In genomic region chr16:53446090-53446489, GRCh38 we compare ENCODE assay signal across 1 cellular context.
TF ChIP-seq lines count a peak whose summit lies in the region.

No MANE protein-coding gene starts in this region.

TF ChIP-seq in HepG2, 621 proteins besides CTCF, POLR2A, EP300 and RAD21:
- TF ChIP-seq SIN3A (IDR thresholded peaks at IDR 0.05; ENCODE audit: borderline replicate concordance, low read depth, low read length) (no peak), ZHX1 (CRISPR knock-in tag; IDR thresholded peaks at IDR 0.05; ENCODE audit: low read depth) (no peak), ZSCAN9 (CRISPR knock-in tag; IDR thresholded peaks at IDR 0.05; ENCODE audit: borderline replicate concordance) (no peak), ZNF121 (CRISPR knock-in tag; IDR thresholded peaks at IDR 0.05) (no peak), ZNF337 (CRISPR knock-in tag; IDR thresholded peaks at IDR 0.05; ENCODE audit: borderline replicate concordance, low read depth) (no peak), HOXD1 (CRISPR knock-in tag; IDR thresholded peaks at IDR 0.05) (no peak), ZNF468 (CRISPR knock-in tag; IDR thresholded peaks at IDR 0.05) (no peak), JUN (CRISPR knock-in tag; IDR thresholded peaks at IDR 0.05) (no peak), ZNF407 (CRISPR knock-in tag; IDR thresholded peaks at IDR 0.05; ENCODE audit: not compliant biosample characterization) (no peak), RFX5 (IDR thresholded peaks at IDR 0.05; ENCODE audit: low read depth, low read length) (no peak), IRX3 (CRISPR knock-in tag; IDR thresholded peaks at IDR 0.05; ENCODE audit: borderline replicate concordance, low read depth) (no peak), ZBTB20 (CRISPR knock-in tag; IDR thresholded peaks at IDR 0.05; ENCODE audit: borderline replicate concordance, low read depth) (no peak), FOXJ3 (CRISPR knock-in tag; IDR thresholded peaks at IDR 0.05; ENCODE audit: borderline replicate concordance) (no peak), ZSCAN5A (CRISPR knock-in tag; IDR thresholded peaks at IDR 0.05; ENCODE audit: borderline replicate concordance) (no peak)
